16 cellular contexts compared by ENCODE assay signal in genomic region chr21:46120301-46121285, GRCh38. TPM values are rescaled to one million over a fixed set of nuclear protein-coding genes. Genes with fewer than 3 reads are reported as not detected.
DNase-seq lines count a peak whose midpoint lies in the region; ATAC-seq, FAIRE-seq and TF ChIP-seq lines count a peak whose summit lies in the region.
"Had no signal": no experiment of that assay in that cellular context is flagged by ENCODE, and none has a peak within 500 bp of the region (broad histone marks: within the 10 kb centered on the region; RNA-seq: fewer than 3 reads in every experiment).

No MANE protein-coding gene starts in this region.

- H3K27ac ChIP-seq in astrocyte (ENCODE audit: low read depth, low read length) (peak overlapping the region; percentile 78), mesenchymal stem cell (ENCODE audit: low read length, poor library complexity, severe bottlenecking) (no peak overlapping the region), tibial artery (peak overlapping the region; percentile 15 to 19)

- intact Hi-C loops in tibial artery (cut with DNase I; ENCODE audit: low total_unique reads) = loop anchor here (10.0 kb wide), 1 partner anchor 126 kb away; no protein-coding TSS in a partner anchor

- no peak overlapping the region for H3K18ac ChIP-seq in mesenchymal stem cell (ENCODE audit: low read depth in 1 of 2, low read length in 2 of 2)

- peak overlapping the region in 1 of 2 experiments; percentile 57 for H3K14ac ChIP-seq in mesenchymal stem cell (ENCODE audit: low read length in 2 of 2)

- no peak overlapping the region for H4K8ac ChIP-seq in mesenchymal stem cell (ENCODE audit: low read length)

- peaks cover 86% of the 10 kb centered on the region for H4K20me1 ChIP-seq in astrocyte (ENCODE audit: insufficient read depth, low read length)

- H3K4me1 Mint-ChIP-seq in astrocyte (ENCODE audit: low read depth, unreplicated experiment) = peaks cover 6% of the 10 kb centered on the region
- H3K4me1 Mint-ChIP-seq: neural crest cell, T-cell had no signal

- no peaks in the 10 kb centered on the region for H3K9me3 ChIP-seq in astrocyte (ENCODE audit: insufficient read depth, low read depth, low read length)
- H3K9me3 ChIP-seq in mesenchymal stem cell (ENCODE audit: control insufficient read depth, low read length) = no peaks in the 10 kb centered on the region
- H3K9me3 ChIP-seq in tibial artery = no peaks in the 10 kb centered on the region

- H3K4me2 ChIP-seq in astrocyte (ENCODE audit: low read length) (no peak overlapping the region), mesenchymal stem cell (ENCODE audit: low read length, poor library complexity, severe bottlenecking) (no peak overlapping the region)

- no peak overlapping the region for H2AFZ ChIP-seq in astrocyte (ENCODE audit: low read depth, low read length)
- no peak overlapping the region for H2AFZ ChIP-seq in mesenchymal stem cell (ENCODE audit: low read depth, low read length)

- peaks cover 20% of the 10 kb centered on the region for H3K36me3 ChIP-seq in astrocyte (ENCODE audit: insufficient read depth, low read length)
- H3K36me3 ChIP-seq in mesenchymal stem cell (ENCODE audit: control insufficient read depth in 1 of 2, insufficient read depth in 2 of 2, low read depth in 1 of 2, low read length in 2 of 2) = peaks cover 97 to 100% of the 10 kb centered on the region in 2 experiments
- peaks cover 92 to 100% (median 96%) of the 10 kb centered on the region in 3 donors for H3K36me3 ChIP-seq in tibial artery

- no peaks in the 10 kb centered on the region for H3K27me3 ChIP-seq in astrocyte (ENCODE audit: insufficient read depth, low read length)
- H3K27me3 ChIP-seq in mesenchymal stem cell (ENCODE audit: control insufficient read depth in 1 of 2, insufficient read depth in 1 of 2, low read length in 2 of 2) = no peaks in the 10 kb centered on the region
- H3K27me3 ChIP-seq in tibial artery = no peaks in the 10 kb centered on the region

- no peak overlapping the region for H3K27ac Mint-ChIP-seq in astrocyte (ENCODE audit: unreplicated experiment)
- H3K27ac Mint-ChIP-seq: activated CD4-positive, alpha-beta memory T cell treated with anti-CD3 and anti-CD28 coated beads for 36 hours; T-cell had no signal

- no peak overlapping the region for H2BK120ac ChIP-seq in mesenchymal stem cell (ENCODE audit: low read depth, low read length)

- H3K36me3 Mint-ChIP-seq in astrocyte (ENCODE audit: low read depth, unreplicated experiment) = no peaks in the 10 kb centered on the region
- H3K36me3 Mint-ChIP-seq: activated CD4-positive, alpha-beta memory T cell treated with anti-CD3 and anti-CD28 coated beads for 36 hours; T-cell had no signal

- DNase-seq in activated naive CD4-positive, alpha-beta T cell treated with anti-CD3 and anti-CD28 coated beads, Interleukin-2, amount 50 U/mL, for 16 hours = peak; percentile 5
- DNase-seq in activated naive CD4-positive, alpha-beta T cell treated with Interleukin-2 at 50 U/mL for 16 hours = no peak
- DNase-seq in astrocyte (ENCODE audit: low read depth) (no peak), mesenchymal stem cell (no peak), tibial artery (peak in 1 of 2 donors; percentile 64), GM10266 (ENCODE audit: extremely low spot score) (no peak), DMS153 treated with DMSO at 0.1 percent for 48 hours (lab: John Stamatoyannopoulos, UW; ENCODE audit: unreplicated experiment) (no peak)
- DNase-seq: activated CD4-positive, alpha-beta memory T cell treated with anti-CD3 and anti-CD28 coated beads for 36 hours; DND-41; foreskin fibroblast had no signal

- no peaks in the 10 kb centered on the region for H3K27me3 Mint-ChIP-seq in astrocyte (ENCODE audit: low read depth, unreplicated experiment)
- H3K27me3 Mint-ChIP-seq: activated CD4-positive, alpha-beta memory T cell treated with anti-CD3 and anti-CD28 coated beads for 36 hours; T-cell had no signal

- H3K4me3 Mint-ChIP-seq in astrocyte (ENCODE audit: unreplicated experiment) = no peak overlapping the region
- H3K4me3 Mint-ChIP-seq: activated CD4-positive, alpha-beta memory T cell treated with anti-CD3 and anti-CD28 coated beads for 36 hours; neural crest cell; T-cell had no signal

- peaks cover 62% of the 10 kb centered on the region for H3K79me1 ChIP-seq in mesenchymal stem cell (replicated peaks; ENCODE audit: low read length, poor library complexity, severe bottlenecking)

- H3K4me3 ChIP-seq in astrocyte (ENCODE audit: insufficient read depth, low read depth, low read length) (no peak overlapping the region), mesenchymal stem cell (ENCODE audit: insufficient read depth in 1 of 2, low read depth in 1 of 2, low read length in 2 of 2) (no peak overlapping the region), tibial artery (no peak overlapping the region)
- H3K4me3 ChIP-seq: GM12878 had no signal

- no peak overlapping the region for H2BK12ac ChIP-seq in mesenchymal stem cell (ENCODE audit: low read length in 2 of 2)

- no peak overlapping the region for H3K23ac ChIP-seq in mesenchymal stem cell (ENCODE audit: low read length in 2 of 2)

- H2BK15ac ChIP-seq in mesenchymal stem cell (ENCODE audit: low read depth, poor library complexity, severe bottlenecking) = no peak overlapping the region

- H3K4ac ChIP-seq in mesenchymal stem cell (ENCODE audit: low read depth in 1 of 2, low read length in 2 of 2) = no peak overlapping the region

- H3K79me2 ChIP-seq in astrocyte (ENCODE audit: insufficient read depth, low read length) = peaks cover 57% of the 10 kb centered on the region

- no peak for ATAC-seq in HG02973 (IDR thresholded peaks at IDR 0.05; ENCODE audit: unreplicated experiment)
- ATAC-seq: GM12878, T-cell had no signal

- H3K9ac ChIP-seq in astrocyte (ENCODE audit: low read length) (no peak overlapping the region), mesenchymal stem cell (ENCODE audit: low read length) (peak overlapping the region; percentile 32)

- H3K4me1 ChIP-seq in astrocyte (ENCODE audit: insufficient read depth, low read length) (peaks cover 29% of the 10 kb centered on the region), mesenchymal stem cell (ENCODE audit: control insufficient read depth, insufficient read depth, low read depth, low read length) (peaks cover 23% of the 10 kb centered on the region), tibial artery (no peaks in the 10 kb centered on the region)

- TF ChIP-seq CTCF in astrocyte (IDR thresholded peaks at IDR 0.05; ENCODE audit: insufficient read depth, low read depth, low read length) (no peak), tibial artery (IDR thresholded peaks at IDR 0.05) (no peak), GM10266 (IDR thresholded peaks at IDR 0.05; ENCODE audit: control insufficient read depth, insufficient read depth, low read depth, missing control alignments) (no peak)

- no peaks in the 10 kb centered on the region for H3K9me3 Mint-ChIP-seq in astrocyte (ENCODE audit: unreplicated experiment)
- H3K9me3 Mint-ChIP-seq: activated CD4-positive, alpha-beta memory T cell treated with anti-CD3 and anti-CD28 coated beads for 36 hours; T-cell had no signal

- no peak overlapping the region for H4K91ac ChIP-seq in mesenchymal stem cell (ENCODE audit: low read length)

- FAIRE-seq in astrocyte (lab: Jason Lieb, UNC) = no peak
- FAIRE-seq: GM12878, H1 had no signal

- 96% methylated on average over 25 of the region's 26 CpGs for WGBS in mesenchymal stem cell

- no peak overlapping the region for H2AK5ac ChIP-seq in mesenchymal stem cell (ENCODE audit: low read length, severe bottlenecking)

- H2BK5ac ChIP-seq in mesenchymal stem cell (ENCODE audit: low read depth, low read length, poor library complexity, severe bottlenecking) = no peak overlapping the region

RNA-seq across cellular contexts. Expression of gene COL6A2, which starts 22.7 kb away (rescaled TPM):
- total RNA-seq in astrocyte = 120 and 194 TPM in 2 replicates
- 1,409 TPM for polyA plus RNA-seq in mesenchymal stem cell (2013, experiment 1 of 2)
- polyA plus RNA-seq in mesenchymal stem cell (2013, experiment 2 of 2) = 1,389 TPM
- total RNA-seq: OCI-LY7 had no signal

RNA-seq across cellular contexts. Expression of gene FTCD, which starts 34.8 kb away (rescaled TPM):
- 1.9 and 2.0 TPM in 2 replicates for total RNA-seq in astrocyte
- polyA plus RNA-seq in mesenchymal stem cell (2013, experiment 1 of 2) = 1.5 TPM
- 1.8 TPM for polyA plus RNA-seq in mesenchymal stem cell (2013, experiment 2 of 2)
